ENCODE assay signal across 24 cellular contexts in the genomic region with DNA sequence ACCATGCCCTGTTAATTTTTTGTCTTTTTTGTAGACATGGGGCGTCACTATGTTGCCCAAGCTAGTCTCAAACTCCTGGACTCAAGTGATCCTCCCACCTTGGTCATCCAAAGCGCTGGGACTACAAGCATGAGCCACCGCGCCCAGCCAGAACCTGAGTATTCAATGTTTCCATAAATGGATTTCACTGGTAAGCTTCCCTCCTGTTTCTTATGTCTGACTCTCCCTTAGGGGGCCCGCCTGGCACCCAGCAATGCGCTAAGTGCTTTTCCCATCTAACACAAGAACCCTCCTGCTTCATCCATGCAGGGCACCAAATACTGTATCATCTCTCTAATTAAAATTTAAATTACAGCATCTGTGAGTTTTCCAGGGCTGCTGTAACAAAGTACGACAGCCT. TPM values are rescaled to one million over a fixed set of nuclear protein-coding genes. Genes with fewer than 3 reads are reported as not detected.
"Had no signal": no experiment of that assay in that cellular context is flagged by ENCODE, and none has a peak within 500 bp of the region (broad histone marks: within the 10 kb centered on the region; RNA-seq: fewer than 3 reads in every experiment).

No MANE protein-coding gene starts in this region.

- ATAC-seq: activated CD4-positive, alpha-beta T cell treated with anti-CD3 and anti-CD28 coated beads for 36 hours; activated CD8-positive, alpha-beta T cell treated with anti-CD3 and anti-CD28 coated beads for 36 hours; activated T-cell treated with anti-CD3 and anti-CD28 coated beads, Interleukin-2, amount 50 U/mL, for 4 hours; activated T-helper 17 cell treated with anti-CD3 and anti-CD28 coated beads, Interleukin-2, amount 50 U/mL, for 72 hours; effector memory CD8-positive, alpha-beta T cell; gastroesophageal sphincter had no signal

- DNase-seq: activated CD4-positive, alpha-beta T cell treated with anti-CD3 and anti-CD28 coated beads for 36 hours; activated CD4-positive, alpha-beta T cell treated with anti-CD3 and anti-CD28 coated beads, Interleukin-2, amount 10 ng/mL, durations not matched to agents 7 days and 5 days; activated CD4-positive, alpha-beta T cell treated with anti-CD3 and anti-CD28 coated beads, Interleukin-2, amount 50 U/mL, for 48 hours; activated CD4-positive, CD25-positive, alpha-beta regulatory T cell; activated CD4-positive, CD25-positive, alpha-beta regulatory T cell treated with anti-CD3 and anti-CD28 coated beads, Interleukin-2, amount 50 U/mL, for 72 hours; activated CD8-positive, alpha-beta T cell treated with anti-CD3 and anti-CD28 coated beads for 36 hours; activated effector memory CD4-positive, alpha-beta T cell treated with Interleukin-2 at 50 U/mL for 16 hours; activated gamma-delta T cell treated with Interleukin-2 at 50 U/mL for 16 hours; activated naive CD4-positive, alpha-beta T cell treated with anti-CD3 and anti-CD28 coated beads, Interleukin-2, amount 50 U/mL, for 16 hours; activated naive CD4-positive, alpha-beta T cell treated with Interleukin-2 at 50 U/mL for 16 hours; activated T-cell treated with anti-CD3 and anti-CD28 coated beads, Interleukin-2, amount 50 U/mL, for 4 hours; amniotic stem cell; anterior cingulate cortex; brain microvascular endothelial cell; cortex of kidney; effector CD4-positive, alpha-beta T cell; effector memory CD8-positive, alpha-beta T cell; erythroblast; esophagus squamous epithelium; foreskin melanocyte; T-helper 2 cell had no signal

RNA-seq across cellular contexts. Expression of a gene that starts 44.9 kb away (rescaled TPM):
- total RNA-seq: activated CD4-positive, alpha-beta T cell treated with anti-CD3 and anti-CD28 coated beads, Interleukin-2, amount 10 ng/mL, durations not matched to agents 7 days and 5 days; T-helper 1 cell treated with Interleukin-12 subunit alpha and Interleukin-12 subunit beta and Interleukin-4 antibody, amounts not matched to agents 30 ng/mL and 1 ng/mL, for 36 hours had no signal
